Comparison of ENCODE assay signal across 10 cellular contexts in the genomic region with DNA sequence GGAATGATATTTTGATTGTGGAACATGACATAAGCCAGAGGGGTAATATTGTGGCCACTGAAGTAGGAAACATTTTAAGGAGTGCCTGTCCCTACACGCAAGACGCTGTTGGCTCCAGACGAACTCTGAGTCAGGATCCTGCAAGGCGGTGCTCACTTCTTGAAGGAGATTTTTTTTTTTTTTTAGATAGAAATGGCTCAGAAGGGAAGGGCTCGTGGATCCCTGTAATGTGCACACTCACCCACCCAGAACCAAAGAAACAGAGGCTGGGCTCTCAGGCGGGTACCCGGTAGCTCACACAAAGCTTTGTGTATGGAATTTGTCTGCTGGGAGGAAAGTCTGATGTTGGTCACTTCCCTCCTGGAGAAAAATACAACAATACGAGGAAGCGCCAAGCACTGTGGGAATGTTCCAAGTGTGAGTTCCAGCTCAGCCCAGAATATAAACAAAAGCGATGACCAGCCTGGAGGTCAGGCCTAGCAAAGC.
DNase-seq lines count a peak whose midpoint lies in the region; ATAC-seq and TF ChIP-seq lines count a peak whose summit lies in the region.
"Had no signal": no experiment of that assay in that cellular context is flagged by ENCODE, and none has a peak within 500 bp of the region (broad histone marks: within the 10 kb centered on the region; RNA-seq: fewer than 3 reads in every experiment).

No MANE protein-coding gene starts in this region.

- no peaks in the 10 kb centered on the region for H3K27me3 ChIP-seq in HAP-1 (ENCODE audit: low read depth)

- no peaks in the 10 kb centered on the region; the same call in 1 of the 2 replicates for H3K36me3 ChIP-seq in HAP-1 (replicated peaks)

- TF ChIP-seq CTCF in cardiac fibroblast (IDR thresholded peaks at IDR 0.05; ENCODE audit: low read depth, low read length), result no peak
- no peak for TF ChIP-seq CTCF in GM13976 (IDR thresholded peaks at IDR 0.05; ENCODE audit: borderline replicate concordance, control extremely low read depth, extremely low read depth, insufficient read depth, missing control alignments)

- peak overlapping the region in 1 of 2 donors; percentile 24 for H3K4me3 ChIP-seq in cardiac fibroblast (replicated peaks in 1 of 2; ENCODE audit: low read depth in 2 of 2, low read length in 2 of 2)
- no peak overlapping the region for H3K4me3 ChIP-seq in skin epidermis
- H3K4me3 ChIP-seq in HAP-1, result no peak overlapping the region
- H3K4me3 ChIP-seq: K562, PC-9 had no signal

- in situ Hi-C loops in GM13976 (cut with MboI; ENCODE audit: low sequenced_read_pairs, unreplicated experiment), result no loop called here
- in situ Hi-C loops in HAP-1 (cut with MboI; ENCODE audit: low sequenced_read_pairs), result no loop called here

- DNase-seq in GM04504 (ENCODE audit: low read depth), result peak; percentile 83
- DNase-seq in cardiac fibroblast (ENCODE audit: low read depth in 2 of 2), result peak; percentile 91 to 94
- DNase-seq in hepatic stellate cell (ENCODE audit: low spot score), result peak; percentile 82
- no peak for DNase-seq in GM13976 (ENCODE audit: low spot score)
- DNase-seq in NCI-H748 treated with DMSO at 0.1 percent for 48 hours (lab: John Stamatoyannopoulos, UW), result no peak
- DNase-seq in HAP-1 (ENCODE audit: low spot score in 2 of 2), result no peak

- no peaks in the 10 kb centered on the region for H3K9me3 ChIP-seq in HAP-1

- peaks cover 16% of the 10 kb centered on the region for H3K4me1 ChIP-seq in HAP-1

- no peak for ATAC-seq in GM18519 (IDR thresholded peaks at IDR 0.05; ENCODE audit: low FRiP score, unreplicated experiment)
- ATAC-seq: K562 had no signal

- H3K27ac ChIP-seq in skin epidermis, result peak overlapping the region in 18 of 21 experiments; percentile 2 to 88 (median 60)
- H3K27ac ChIP-seq: PC-9 had no signal

Comparison
In these comparisons a context has a peak if more than half of its experiments do, and no peak if none do; other contexts are left out.
1. DNase-seq: peak in GM04504 (single experiment), cardiac fibroblast (2 of 2) and hepatic stellate cell (single experiment); none in GM13976 (single experiment), NCI-H748 treated with DMSO at 0.1 percent for 48 hours (single experiment) and HAP-1 (0 of 2).